ENCODE assay signal across 10 cellular contexts in genomic region chr7:155805826-155806095, GRCh38. TPM values are rescaled to one million over a fixed set of nuclear protein-coding genes. Genes with fewer than 3 reads are reported as not detected.
A peak's percentile ranks its signal among the peaks of the same experiment; 100 is the strongest.
DNase-seq lines count a peak whose midpoint lies in the region; FAIRE-seq and TF ChIP-seq lines count a peak whose summit lies in the region.
"Had no signal": no experiment of that assay in that cellular context is flagged by ENCODE, and none has a peak within 500 bp of the region (broad histone marks: within the 10 kb centered on the region; RNA-seq: fewer than 3 reads in every experiment).

No MANE protein-coding gene starts in this region.

- peaks cover 92% of the 10 kb centered on the region for H3K27me3 Mint-ChIP-seq in brain

- FAIRE-seq in GM12891 (lab: Jason Lieb, UNC) (no peak), frontal cortex (lab: Jason Lieb, UNC) (no peak)

- H3K27ac ChIP-seq in iPS-20b (ENCODE audit: low read length) (no peak overlapping the region), stomach smooth muscle (ENCODE audit: low read length) (no peak overlapping the region)

- H3K4me3 Mint-ChIP-seq in brain: peak overlapping the region in 3 of 5 experiments; percentile 26 to 79 (median 76)

- no peaks in the 10 kb centered on the region for H3K9me3 ChIP-seq in iPS-20b (ENCODE audit: insufficient read depth, low read depth, low read length)
- H3K9me3 ChIP-seq in stomach smooth muscle (ENCODE audit: control insufficient read depth in 2 of 2, low read length in 2 of 2): no peaks in the 10 kb centered on the region

- peaks cover 0 to 6% (median 0%) of the 10 kb centered on the region in 5 experiments for H3K9me3 Mint-ChIP-seq in brain

- H3K9ac ChIP-seq in iPS-20b (ENCODE audit: low read depth, low read length) (no peak overlapping the region), stomach smooth muscle (ENCODE audit: low read length in 2 of 2) (no peak overlapping the region)

- TF ChIP-seq POLR2A in GM12891 (IDR thresholded peaks at IDR 0.05; ENCODE audit: low read depth, low read length): no peak

- peaks cover 16% of the 10 kb centered on the region for H3K4me1 ChIP-seq in iPS-20b (ENCODE audit: insufficient read depth, low read length)
- peaks cover 52% of the 10 kb centered on the region for H3K4me1 ChIP-seq in stomach smooth muscle (ENCODE audit: control insufficient read depth, insufficient read depth, low read length)

- DNase-seq in HFF-Myc (ENCODE audit: extremely low read depth, low read depth) (no peak), GOT3 (lab: John Stamatoyannopoulos, UW) (no peak), GM12891 (ENCODE audit: insufficient read length, low spot score) (no peak), frontal cortex (ENCODE audit: low spot score in 2 of 2) (no peak), NCI-H226 (no peak)
- DNase-seq: DND-41, Karpas-422 had no signal

- H3K4me1 Mint-ChIP-seq in brain: peaks cover 40% of the 10 kb centered on the region

- H3K27ac Mint-ChIP-seq in brain: no peak overlapping the region

- peaks cover 100% of the 10 kb centered on the region for H3K27me3 ChIP-seq in iPS-20b (ENCODE audit: insufficient read depth, low read length)
- peaks cover 49 to 80% of the 10 kb centered on the region in 2 donors for H3K27me3 ChIP-seq in stomach smooth muscle (ENCODE audit: control insufficient read depth in 1 of 2, insufficient read depth in 2 of 2, low read length in 2 of 2)

- no peak for TF ChIP-seq CTCF in HFF-Myc (IDR thresholded peaks at IDR 0.05; ENCODE audit: low read depth, low read length, missing control alignments)
- TF ChIP-seq CTCF in brain (conservative IDR thresholded peaks at IDR 0.05): no peak

- H3K36me3 Mint-ChIP-seq in brain: no peaks in the 10 kb centered on the region

- H3K36me3 ChIP-seq in iPS-20b (ENCODE audit: insufficient read depth, low read depth, low read length) (no peaks in the 10 kb centered on the region), stomach smooth muscle (ENCODE audit: control insufficient read depth in 2 of 2, insufficient read depth in 2 of 2, low read length in 2 of 2) (no peaks in the 10 kb centered on the region)

- H3K4me3 ChIP-seq in HFF-Myc (replicated peaks; ENCODE audit: low read depth, low read length): peak overlapping the region; percentile 30
- peak overlapping the region; percentile 39; the same call in 1 of the 2 replicates for H3K4me3 ChIP-seq in iPS-20b (ENCODE audit: low read length)
- H3K4me3 ChIP-seq in stomach smooth muscle (ENCODE audit: low read length in 2 of 2): peak overlapping the region; percentile 53 to 64

TF ChIP-seq in GM12891, 5 proteins besides CTCF, POLR2A, EP300 and RAD21:
- no peak for TF ChIP-seq PAX5 (IDR thresholded peaks at IDR 0.05; ENCODE audit: insufficient read depth, low read length, severe bottlenecking)
- no peak for TF ChIP-seq SPI1 (IDR thresholded peaks at IDR 0.05; ENCODE audit: low read depth, low read length)
- no peak for TF ChIP-seq POLR2AphosphoS5 (IDR thresholded peaks at IDR 0.05; ENCODE audit: low read depth, low read length)
- no peak for TF ChIP-seq TAF1 (IDR thresholded peaks at IDR 0.05; ENCODE audit: low read depth, low read length)
- no peak for TF ChIP-seq POU2F2 (IDR thresholded peaks at IDR 0.05; ENCODE audit: low read depth, low read length)

RNA-seq across cellular contexts. Expression of gene SHH, which starts 6.5 kb away (rescaled TPM):
- polyA plus RNA-seq in brain (ENCODE audit: insufficient read depth, low read depth, low replicate concordance): 0.15 TPM
- not detected for polyA plus RNA-seq in GM12891 (2012; ENCODE audit: low read depth, missing spikeins)
- 1.6 TPM for total RNA-seq in frontal cortex
